ENCODE assay signal across 8 cellular contexts in the genomic region with DNA sequence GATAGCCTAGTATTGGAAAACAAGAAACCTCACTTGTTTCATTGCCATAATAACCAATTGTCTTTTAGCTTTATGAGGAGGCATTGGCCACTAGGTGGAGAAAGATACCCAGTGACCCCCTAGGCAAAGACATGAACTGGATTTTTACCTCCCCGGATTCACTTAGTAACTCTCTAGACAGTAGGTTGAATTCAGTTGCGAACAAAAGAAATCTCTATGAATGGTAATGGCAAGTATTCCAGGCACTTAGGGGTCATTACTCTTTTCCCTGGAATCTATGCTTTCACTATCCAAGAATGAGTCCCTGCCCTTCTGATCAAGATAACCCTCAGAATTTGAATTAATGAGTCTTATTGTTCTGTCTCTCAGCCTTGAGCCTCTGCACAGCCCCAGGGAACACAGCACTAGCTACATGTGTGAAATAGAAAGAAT. TPM values are rescaled to one million over a fixed set of nuclear protein-coding genes. Genes with fewer than 3 reads are reported as not detected.
DNase-seq lines count a peak whose midpoint lies in the region; ATAC-seq, FAIRE-seq and TF ChIP-seq lines count a peak whose summit lies in the region.

No MANE protein-coding gene starts in this region.

- H3K4me3 ChIP-seq in pancreas, result no peak overlapping the region

- no peaks in the 10 kb centered on the region for H3K36me3 ChIP-seq in pancreas

- in situ Hi-C loops in KBM-7 (cut with MboI; ENCODE audit: low pct_unique_long_range_greater_than_20kb, low sequenced_read_pairs), result no loop called here

- TF ChIP-seq CTCF in pancreas (IDR thresholded peaks at IDR 0.05), result peak in 3 of 4 donors; percentile 25 to 36 (median 30)

- peak; percentile 66 for FAIRE-seq in pancreas (lab: Jason Lieb, UNC)

- H3K4me3 Mint-ChIP-seq in immature natural killer cell, result no peak overlapping the region

- WGBS in pancreas, 2 donors, result 19 to 26% methylated on average over 2 of the region's 2 CpGs

- H3K9me3 Mint-ChIP-seq in immature natural killer cell, result no peaks in the 10 kb centered on the region

- intact Hi-C loops in pancreas (cut with DNase I), result loop anchor here in 1 of 3 donors (10.0 kb wide), 1 partner anchor 100 kb away; no protein-coding TSS in a partner anchor

- ATAC-seq in pancreas (peak in 3 of 4 donors; percentile 40 to 72 (median 46)), HG02970 (IDR thresholded peaks at IDR 0.05; ENCODE audit: low FRiP score, unreplicated experiment) (no peak)
- no peak for ATAC-seq in activated CD4-positive, CD25-positive, alpha-beta regulatory T cell treated with anti-CD3 and anti-CD28 coated beads, Interleukin-2, amount 50 U/mL, for 24 hours

- H3K4me1 Mint-ChIP-seq in immature natural killer cell, result no peaks in the 10 kb centered on the region

- H3K27ac Mint-ChIP-seq in immature natural killer cell, result no peak overlapping the region

- peak; percentile 57 for DNase-seq in D341Med (ENCODE audit: low spot score)
- peak; percentile 13 for DNase-seq in KBM-7
- peak; percentile 55 for DNase-seq in RKO (ENCODE audit: low spot score)
- peak; percentile 47 for DNase-seq in fibroblast of peridontal ligament (ENCODE audit: extremely low read depth)
- DNase-seq in pancreas, result no peak
- DNase-seq in immature natural killer cell, result no peak

- H3K4me1 ChIP-seq in pancreas, result no peaks in the 10 kb centered on the region

- H3K27ac ChIP-seq in pancreas, result no peak overlapping the region

- no peaks in the 10 kb centered on the region for H3K36me3 Mint-ChIP-seq in immature natural killer cell

- no peaks in the 10 kb centered on the region for H3K9me3 ChIP-seq in pancreas

- peaks cover 0 to 9% (median 0%) of the 10 kb centered on the region in 4 donors for H3K27me3 ChIP-seq in pancreas

- H3K27me3 Mint-ChIP-seq in immature natural killer cell (ENCODE audit: low read depth in 3 of 3), result peaks cover 0 to 4% (median 2%) of the 10 kb centered on the region in 3 donors

RNA-seq across cellular contexts. Expression of gene RHOJ, which starts 29.5 kb away (rescaled TPM):
- 1 to 10 TPM; 1.5 to 5.4 (median 2.3) TPM for total RNA-seq in pancreas
- polyA plus RNA-seq in pancreas, result 1 to 10 TPM; 3.8 to 6.7 TPM
- not detected for polyA plus RNA-seq in immature natural killer cell

Comparison
In these comparisons a context has a peak if more than half of its experiments do, and no peak if none do; other contexts are left out.
1. DNase-seq: peak in D341Med (single experiment), KBM-7 (single experiment), RKO (single experiment) and fibroblast of peridontal ligament (single experiment); none in pancreas (0 of 6) and immature natural killer cell (0 of 3).
2. ATAC-seq: peak in pancreas (3 of 4); none in HG02970 (single experiment) and activated CD4-positive, CD25-positive, alpha-beta regulatory T cell treated with anti-CD3 and anti-CD28 coated beads, Interleukin-2, amount 50 U/mL, for 24 hours (0 of 2).
3. RNA of gene RHOJ, which starts 29.5 kb away (polyA plus RNA-seq): 3.8 to 6.7 TPM in pancreas; not detected in immature natural killer cell; every median in the first group is over 4 times any median in the second.